In the genomic region with DNA sequence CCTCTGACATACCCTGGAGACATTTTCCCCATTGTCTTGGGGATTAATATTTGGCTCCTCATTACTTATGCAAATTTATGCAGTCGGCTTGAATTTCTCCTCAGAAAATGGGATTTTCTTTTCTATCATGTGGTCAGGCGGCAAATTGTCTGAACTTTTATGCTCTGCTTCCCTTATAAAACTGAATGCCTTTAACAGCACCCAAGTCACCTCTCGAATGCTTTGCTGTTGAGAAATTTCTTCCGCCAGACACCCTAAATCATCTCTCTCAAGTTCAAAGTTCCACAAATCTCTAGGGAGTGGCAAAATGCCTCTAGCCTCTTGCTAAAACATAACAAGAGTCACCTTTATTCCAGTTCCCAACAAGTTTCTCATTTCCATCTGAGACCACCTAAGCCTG, we compare ENCODE assay signal across 2 cellular contexts. TPM values are rescaled to one million over a fixed set of nuclear protein-coding genes. Genes with fewer than 3 reads are reported as not detected.
"Had no signal": no experiment of that assay in that cellular context is flagged by ENCODE, and none has a peak within 500 bp of the region (broad histone marks: within the 10 kb centered on the region; RNA-seq: fewer than 3 reads in every experiment).

No MANE protein-coding gene starts in this region.

RNA-seq across cellular contexts. Expression of a gene that starts 27.9 kb away (rescaled TPM):
- polyA plus RNA-seq: IgD-negative memory B cell had no signal

RNA-seq across cellular contexts. Expression of a gene that starts 53.3 kb away (rescaled TPM):
- total RNA-seq: HT-29 had no signal
- polyA plus RNA-seq: IgD-negative memory B cell had no signal
